21 cellular contexts compared by ENCODE assay signal in genomic region chr3:26637698-26638097, GRCh38. TPM values are rescaled to one million over a fixed set of nuclear protein-coding genes. Genes with fewer than 3 reads are reported as not detected.
DNase-seq lines count a peak whose midpoint lies in the region; ATAC-seq and TF ChIP-seq lines count a peak whose summit lies in the region.
"Had no signal": no experiment of that assay in that cellular context is flagged by ENCODE, and none has a peak within 500 bp of the region (broad histone marks: within the 10 kb centered on the region; RNA-seq: fewer than 3 reads in every experiment).

No MANE protein-coding gene starts in this region.

- H3K27me3 ChIP-seq in breast epithelium (no peaks in the 10 kb centered on the region), foreskin keratinocyte (no peaks in the 10 kb centered on the region)
- H3K27me3 ChIP-seq: BE2C, BLaER1 had no signal

- H3K4me3 Mint-ChIP-seq in MCF 10A (ENCODE audit: unreplicated experiment): no peak overlapping the region
- H3K4me3 Mint-ChIP-seq: CD14-positive monocyte; CD4-positive, alpha-beta memory T cell; CD4-positive, CD25-positive, alpha-beta regulatory T cell; CD8-positive, alpha-beta memory T cell had no signal

- TF ChIP-seq POLR2A in breast epithelium (IDR thresholded peaks at IDR 0.05): no peak

- H3K4me1 ChIP-seq in breast epithelium (no peaks in the 10 kb centered on the region), foreskin keratinocyte (no peaks in the 10 kb centered on the region)
- H3K4me1 ChIP-seq: BE2C, BLaER1 had no signal

- CTCF ChIA-PET in MCF 10A (lab: Yijun Ruan, JAX): interaction anchor here (0.6 kb wide), 1 partner anchor 17 kb away, joined by 3 read pairs; no protein-coding TSS in a partner anchor

- no peaks in the 10 kb centered on the region for H3K27me3 Mint-ChIP-seq in MCF 10A (ENCODE audit: insufficient read depth, unreplicated experiment)
- H3K27me3 Mint-ChIP-seq: CD4-positive, alpha-beta memory T cell; CD4-positive, CD25-positive, alpha-beta regulatory T cell; CD8-positive, alpha-beta memory T cell had no signal

- no peaks in the 10 kb centered on the region for H3K36me3 ChIP-seq in breast epithelium
- H3K36me3 ChIP-seq: BE2C, BLaER1 had no signal

- H3K9me3 ChIP-seq in breast epithelium: no peaks in the 10 kb centered on the region
- H3K9me3 ChIP-seq: BE2C, BLaER1 had no signal

- DNase-seq in MCF 10A (ENCODE audit: unreplicated experiment) (peak; percentile 27), breast epithelium (ENCODE audit: low spot score in 2 of 2) (no peak), epithelial cell of esophagus (ENCODE audit: low read depth) (peak; percentile 81), foreskin keratinocyte (peak; percentile 21 to 63), posterior cingulate gyrus (no peak)
- DNase-seq: ACHN; BE2C; C1 segment of cervical spinal cord; CD4-positive, alpha-beta memory T cell; CD4-positive, CD25-positive, alpha-beta regulatory T cell; CD8-positive, alpha-beta memory T cell; COR-L47; DMS79 treated with DMSO at 0.1 percent for 48 hours; GF-D8 had no signal

- no peaks in the 10 kb centered on the region for H3K36me3 Mint-ChIP-seq in MCF 10A (ENCODE audit: insufficient read depth, unreplicated experiment)
- H3K36me3 Mint-ChIP-seq: CD14-positive monocyte; CD4-positive, alpha-beta memory T cell; CD4-positive, CD25-positive, alpha-beta regulatory T cell; CD8-positive, alpha-beta memory T cell had no signal

- ATAC-seq in foreskin keratinocyte (peak; percentile 90), HG03442 (IDR thresholded peaks at IDR 0.05; ENCODE audit: unreplicated experiment) (no peak)

- no peak for TF ChIP-seq CTCF in MCF 10A (IDR thresholded peaks at IDR 0.05; ENCODE audit: unreplicated experiment)
- TF ChIP-seq CTCF in breast epithelium (IDR thresholded peaks at IDR 0.05): no peak
- no peak for TF ChIP-seq CTCF in epithelial cell of esophagus (IDR thresholded peaks at IDR 0.05; ENCODE audit: insufficient read depth, low read depth, low read length, missing control alignments)
- TF ChIP-seq CTCF in foreskin keratinocyte (conservative IDR thresholded peaks at IDR 0.05): no peak

- no peak overlapping the region for H3K27ac Mint-ChIP-seq in MCF 10A (ENCODE audit: low read depth, unreplicated experiment)
- H3K27ac Mint-ChIP-seq: CD14-positive monocyte; CD4-positive, alpha-beta memory T cell; CD4-positive, CD25-positive, alpha-beta regulatory T cell; CD8-positive, alpha-beta memory T cell had no signal

- intact Hi-C loops in MCF 10A (cut with micrococcal nuclease) (no loop called here), breast epithelium (cut with DNase I; ENCODE audit: low total_unique reads) (no loop called here), posterior cingulate gyrus (cut with DNase I) (no loop called here)

- H3K27ac ChIP-seq in breast epithelium (no peak overlapping the region), foreskin keratinocyte (no peak overlapping the region)
- H3K27ac ChIP-seq: 22Rv1, BLaER1 had no signal

- no peaks in the 10 kb centered on the region for H3K9me3 Mint-ChIP-seq in MCF 10A (ENCODE audit: unreplicated experiment)

- BruUV-seq in MCF 10A (replicated peaks; lab: Mats Ljungman, UMichigan): no TSS peak

- POLR2A ChIA-PET in MCF 10A (lab: Yijun Ruan, JAX): no interaction called here

- no peak overlapping the region for H3K4me3 ChIP-seq in breast epithelium
- no peak overlapping the region for H3K4me3 ChIP-seq in epithelial cell of esophagus (ENCODE audit: low read length)
- H3K4me3 ChIP-seq: BLaER1 had no signal

- no peaks in the 10 kb centered on the region for H3K4me1 Mint-ChIP-seq in MCF 10A (ENCODE audit: insufficient read depth, unreplicated experiment)
- H3K4me1 Mint-ChIP-seq: CD14-positive monocyte; CD4-positive, alpha-beta memory T cell; CD4-positive, CD25-positive, alpha-beta regulatory T cell; CD8-positive, alpha-beta memory T cell had no signal

RNA-seq across cellular contexts. Expression of gene LRRC3B, which starts 15.1 kb away (rescaled TPM):
- total RNA-seq in MCF 10A (2022) (not detected in 2 replicates), breast epithelium (1 to 10 TPM in 1 of 3 donors, under 1 TPM in 1, not detected in 1; 0.66 to 1.2 TPM), foreskin keratinocyte (not detected in 2 replicates)
- polyA plus RNA-seq in foreskin keratinocyte: not detected in 2 replicates
- total RNA-seq: A172; A673; CD4-positive, alpha-beta memory T cell; CD4-positive, CD25-positive, alpha-beta regulatory T cell; CD8-positive, alpha-beta memory T cell had no signal
- polyA plus RNA-seq: AG04450; CD14-positive monocyte; CD4-positive, alpha-beta memory T cell; CD4-positive, CD25-positive, alpha-beta regulatory T cell; CD8-positive, alpha-beta memory T cell had no signal

Comparison
In these comparisons a context has a peak if more than half of its experiments do, and no peak if none do; other contexts are left out.
1. DNase-seq: peak in MCF 10A (single experiment), epithelial cell of esophagus (single experiment) and foreskin keratinocyte (2 of 2); none in breast epithelium (0 of 2) and posterior cingulate gyrus (0 of 10).